Comparison of ENCODE assay signal across 19 cellular contexts in the genomic region with DNA sequence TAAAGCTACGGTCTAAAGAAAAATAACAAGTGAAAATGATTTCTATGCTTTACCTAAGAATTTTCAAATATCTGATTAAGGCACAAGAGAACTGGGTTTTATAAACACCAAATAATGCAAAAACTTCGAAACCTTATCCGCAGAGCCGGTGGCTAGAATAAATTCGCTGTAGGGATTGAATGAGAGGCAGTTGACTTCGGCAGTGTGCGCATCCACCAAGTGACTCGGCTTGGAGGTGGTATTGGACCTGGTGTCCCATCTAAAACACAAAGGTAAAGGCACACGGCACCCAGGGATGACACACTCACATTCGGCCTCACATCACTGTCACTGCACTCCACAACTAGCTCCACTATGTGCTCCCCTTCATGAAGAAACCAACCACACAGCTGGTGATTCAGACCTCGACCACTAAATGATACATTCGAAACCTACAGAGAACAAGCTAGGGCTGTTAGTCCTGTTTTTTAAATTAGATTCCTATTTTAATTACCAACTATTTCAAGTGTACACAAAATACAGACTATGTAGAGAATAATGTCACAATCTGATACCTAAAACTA. TPM values are rescaled to one million over a fixed set of nuclear protein-coding genes. Genes with fewer than 3 reads are reported as not detected.
A peak's percentile ranks its signal among the peaks of the same experiment; 100 is the strongest.
DNase-seq lines count a peak whose midpoint lies in the region; FAIRE-seq and TF ChIP-seq lines count a peak whose summit lies in the region.
"Had no signal": no experiment of that assay in that cellular context is flagged by ENCODE, and none has a peak within 500 bp of the region (broad histone marks: within the 10 kb centered on the region; RNA-seq: fewer than 3 reads in every experiment).

No MANE protein-coding gene starts in this region.

- H3K27me3 ChIP-seq in breast epithelium, result peaks cover 0 to 30% of the 10 kb centered on the region in 2 donors
- no peaks in the 10 kb centered on the region for H3K27me3 ChIP-seq in H9 (ENCODE audit: insufficient read depth, low read length)
- no peaks in the 10 kb centered on the region for H3K27me3 ChIP-seq in H1 (replicated peaks in 1 of 4; ENCODE audit: control insufficient read depth in 3 of 4, extremely low read depth in 1 of 4, insufficient read depth in 3 of 4, low read length in 3 of 4)

- H2BK12ac ChIP-seq in H9 (ENCODE audit: insufficient read length, low read depth, low read length) (no peak overlapping the region), H1 (ENCODE audit: low read depth, low read length) (no peak overlapping the region)

- H2BK5ac ChIP-seq in H9 (ENCODE audit: insufficient read length, low read length), result no peak overlapping the region
- no peak overlapping the region for H2BK5ac ChIP-seq in H1 (ENCODE audit: low read depth, low read length)

- no peaks in the 10 kb centered on the region for H3K79me2 ChIP-seq in H9 (ENCODE audit: insufficient read depth, low read length)
- peaks cover 0 to 17% of the 10 kb centered on the region in 2 experiments; a peak in 2 of 4 replicates for H3K79me2 ChIP-seq in H1 (ENCODE audit: control insufficient read depth in 1 of 2, insufficient read depth in 2 of 2, low read length in 2 of 2)

- H3K27ac ChIP-seq in breast epithelium, result no peak overlapping the region
- no peak overlapping the region for H3K27ac ChIP-seq in H9 (ENCODE audit: insufficient read length, low read depth, low read length)
- H3K27ac ChIP-seq in H1 (ENCODE audit: low read depth, low read length), result no peak overlapping the region
- H3K27ac ChIP-seq: prostate gland, RWPE1, tibial nerve had no signal

- no peak overlapping the region for H4K5ac ChIP-seq in H9 (ENCODE audit: insufficient read length, low read depth, low read length)
- H4K5ac ChIP-seq in H1 (ENCODE audit: insufficient read length, low read depth, low read length), result no peak overlapping the region

- H2AK5ac ChIP-seq in H9 (ENCODE audit: insufficient read length, low read length), result no peak overlapping the region
- no peak overlapping the region for H2AK5ac ChIP-seq in H1 (ENCODE audit: low read depth, low read length)

- no peak overlapping the region for H3K14ac ChIP-seq in H9 (ENCODE audit: insufficient read depth, low read length)
- no peak overlapping the region for H3K14ac ChIP-seq in H1 (ENCODE audit: insufficient read length)

- CTCF ChIA-PET in MCF 10A (lab: Yijun Ruan, JAX), result interaction anchor here (1.0 kb wide), 1 partner anchor 194 kb away, joined by 3 read pairs; no protein-coding TSS in a partner anchor
- CTCF ChIA-PET in H1 (lab: Charles Lee; ENCODE audit: partially characterized antibody), result interaction anchor here (1.6 kb wide), 1 partner anchor 15 kb away, joined by 4 read pairs; no protein-coding TSS in a partner anchor

- POLR2A ChIA-PET in MCF 10A (lab: Yijun Ruan, JAX) (interaction anchor here (0.8 kb wide), 1 partner anchor 10 kb away, joined by 3 read pairs; no protein-coding TSS in a partner anchor), H1 (lab: Charles Lee; ENCODE audit: partially characterized antibody) (interaction anchor here (0.6 to 1.6 kb wide), 2 partner anchors 8 to 13 kb away, joined by 4 read pairs; no protein-coding TSS in a partner anchor)

- H2BK20ac ChIP-seq in H9 (ENCODE audit: low read depth, low read length, poor library complexity, severe bottlenecking) (no peak overlapping the region), H1 (ENCODE audit: low read length) (no peak overlapping the region)

- intact Hi-C loops in MCF 10A (cut with micrococcal nuclease) (no loop called here), breast epithelium (cut with DNase I; ENCODE audit: low total_unique reads) (no loop called here)

- H3T11ph ChIP-seq in H9 (ENCODE audit: low read length), result no peak overlapping the region

- H4K8ac ChIP-seq in H9 (replicated peaks; ENCODE audit: insufficient read length, low read depth, low read length) (no peak overlapping the region), H1 (ENCODE audit: extremely low read depth, insufficient read depth, low read length) (no peak overlapping the region)

- peaks cover 72% of the 10 kb centered on the region for H3K36me3 Mint-ChIP-seq in MCF 10A (ENCODE audit: insufficient read depth, unreplicated experiment)
- H3K36me3 Mint-ChIP-seq in H9 (ENCODE audit: insufficient read depth in 1 of 3, low read depth in 3 of 3), result peaks cover 71 to 97% (median 93%) of the 10 kb centered on the region in 3 experiments
- peaks cover 68% of the 10 kb centered on the region for H3K36me3 Mint-ChIP-seq in stimulated activated naive CD8-positive, alpha-beta T cell treated with anti-CD3 and anti-CD28 coated beads, Interleukin-15, Interleukin-2, amounts not matched to agents 100 ng/mL and 50 ng/mL, for 24 hours (ENCODE audit: low read depth)

- no peak overlapping the region for H3K27ac Mint-ChIP-seq in MCF 10A (ENCODE audit: low read depth, unreplicated experiment)
- H3K27ac Mint-ChIP-seq in H9, result peak overlapping the region; percentile 11 to 74 (median 45); a peak in 3 of 7 replicates
- peak overlapping the region; percentile 52 for H3K27ac Mint-ChIP-seq in stimulated activated naive CD8-positive, alpha-beta T cell treated with anti-CD3 and anti-CD28 coated beads, Interleukin-15, Interleukin-2, amounts not matched to agents 100 ng/mL and 50 ng/mL, for 24 hours

- no peak overlapping the region for H3K4ac ChIP-seq in H9 (ENCODE audit: low read depth, low read length)
- H3K4ac ChIP-seq in H1 (replicated peaks; ENCODE audit: insufficient read length, low read depth, low read length), result no peak overlapping the region

- H3K9me3 ChIP-seq in breast epithelium, result no peaks in the 10 kb centered on the region
- H3K9me3 ChIP-seq in H9 (ENCODE audit: control insufficient read depth, low read depth, low read length), result no peaks in the 10 kb centered on the region
- H3K9me3 ChIP-seq in H1 (ENCODE audit: insufficient read depth in 2 of 2, low read depth in 1 of 2, low read length in 1 of 2), result no peaks in the 10 kb centered on the region
- H3K9me3 ChIP-seq: prostate gland, tibial nerve had no signal

- no peaks in the 10 kb centered on the region for H3K4me1 ChIP-seq in breast epithelium
- H3K4me1 ChIP-seq in H9 (ENCODE audit: insufficient read depth, low read length), result no peaks in the 10 kb centered on the region
- H3K4me1 ChIP-seq in H1 (replicated peaks in 1 of 4; ENCODE audit: control insufficient read depth in 3 of 4, insufficient read depth in 4 of 4, low read length in 3 of 4), result no peaks in the 10 kb centered on the region
- H3K4me1 ChIP-seq: prostate gland, tibial nerve had no signal

- H3K79me1 ChIP-seq in H9 (ENCODE audit: insufficient read depth, low read depth, low read length, poor library complexity, severe bottlenecking) (peaks cover 3% of the 10 kb centered on the region), H1 (ENCODE audit: low read depth, low read length) (no peaks in the 10 kb centered on the region)

- H3K18ac ChIP-seq in H9 (ENCODE audit: insufficient read length, low read depth, low read length) (no peak overlapping the region), H1 (ENCODE audit: extremely low read depth, low read length) (no peak overlapping the region)

- H3K4me1 Mint-ChIP-seq in MCF 10A (ENCODE audit: insufficient read depth, unreplicated experiment), result no peaks in the 10 kb centered on the region
- peaks cover 3 to 4% of the 10 kb centered on the region in 2 experiments; a peak in 2 of 4 replicates for H3K4me1 Mint-ChIP-seq in H9
- peaks cover 59% of the 10 kb centered on the region for H3K4me1 Mint-ChIP-seq in stimulated activated naive CD8-positive, alpha-beta T cell treated with anti-CD3 and anti-CD28 coated beads, Interleukin-15, Interleukin-2, amounts not matched to agents 100 ng/mL and 50 ng/mL, for 24 hours (ENCODE audit: low read depth)

- H2AFZ ChIP-seq in H9 (ENCODE audit: low read length), result no peak overlapping the region
- H2AFZ ChIP-seq in H1 (ENCODE audit: low read length), result no peak overlapping the region

- H3K4me3 ChIP-seq in breast epithelium, result no peak overlapping the region
- H3K4me3 ChIP-seq in H1 (ENCODE audit: extremely low read depth in 1 of 4, insufficient read depth in 2 of 4, low read depth in 3 of 4, low read length in 4 of 4), result no peak overlapping the region
- H3K4me3 ChIP-seq: prostate gland, tibial nerve had no signal

- H3K56ac ChIP-seq in H9 (ENCODE audit: insufficient read length, low read depth, low read length) (no peak overlapping the region), H1 (replicated peaks; ENCODE audit: insufficient read length, low read depth, low read length) (no peak overlapping the region)

- no peak overlapping the region for H3K4me2 ChIP-seq in H9 (ENCODE audit: insufficient read depth, insufficient read length, low read length)
- no peak overlapping the region for H3K4me2 ChIP-seq in H1 (ENCODE audit: insufficient read depth in 1 of 2, low read depth in 2 of 2, low read length in 2 of 2)

- DNase-seq in MCF 10A (ENCODE audit: unreplicated experiment) (no peak), breast epithelium (ENCODE audit: low spot score in 2 of 2) (no peak), H9 (no peak), H1 (ENCODE audit: low read depth in 1 of 2, low spot score in 2 of 2) (no peak), NCI-H1417 (lab: John Stamatoyannopoulos, UW) (no peak), SHP77 (lab: John Stamatoyannopoulos, UW) (no peak)
- DNase-seq: activated gamma-delta T cell treated with Interleukin-2 at 50 U/mL for 16 hours; CD8-positive, alpha-beta memory T cell; left cardiac atrium; NCI-H1417 treated with DMSO at 0.1 percent for 48 hours; NCI-H2107; NCI-H526; stimulated activated CD4-positive, alpha-beta T cell treated with anti-CD3 and anti-CD28 coated beads, Interleukin-1b, Interleukin-23, amount 100 ng/mL, for 48 hours; stimulated activated naive CD4-positive, alpha-beta T cell treated with Interleukin-2 at 50 U/mL for 16 hours; T1000 had no signal

- H4K20me1 ChIP-seq in H9 (ENCODE audit: control insufficient read depth, insufficient read depth, insufficient read length), result no peaks in the 10 kb centered on the region
- peaks cover 0 to 5% of the 10 kb centered on the region in 2 experiments for H4K20me1 ChIP-seq in H1 (replicated peaks in 1 of 2; ENCODE audit: control insufficient read depth in 1 of 2, insufficient read depth in 2 of 2, low read length in 2 of 2)

- H3K4me3 Mint-ChIP-seq in MCF 10A (ENCODE audit: unreplicated experiment), result no peak overlapping the region
- H3K4me3 Mint-ChIP-seq in H9, result no peak overlapping the region
- H3K4me3 Mint-ChIP-seq in stimulated activated naive CD8-positive, alpha-beta T cell treated with anti-CD3 and anti-CD28 coated beads, Interleukin-15, Interleukin-2, amounts not matched to agents 100 ng/mL and 50 ng/mL, for 24 hours, result no peak overlapping the region
- H3K4me3 Mint-ChIP-seq: CD8-positive, alpha-beta memory T cell had no signal

- TF ChIP-seq POLR2A in breast epithelium (IDR thresholded peaks at IDR 0.05), result no peak
- no peak for TF ChIP-seq POLR2A in H1 (IDR thresholded peaks at IDR 0.05; ENCODE audit: control extremely low read depth in 1 of 2, low read depth in 2 of 2, low read length in 2 of 2)

- no peak for TF ChIP-seq CTCF in MCF 10A (IDR thresholded peaks at IDR 0.05; ENCODE audit: unreplicated experiment)
- TF ChIP-seq CTCF in breast epithelium (IDR thresholded peaks at IDR 0.05), result no peak
- TF ChIP-seq CTCF in H9 (conservative IDR thresholded peaks at IDR 0.05), result no peak
- TF ChIP-seq CTCF in H1 (IDR thresholded peaks at IDR 0.05; ENCODE audit: control extremely low read depth in 1 of 3, insufficient read depth in 1 of 3, low read depth in 1 of 3, low read length in 3 of 3), result no peak

- no peaks in the 10 kb centered on the region for H3K36me3 ChIP-seq in breast epithelium
- H3K36me3 ChIP-seq in H1 (ENCODE audit: control insufficient read depth in 2 of 4, insufficient read depth in 4 of 4, low read length in 3 of 4), result peaks cover 4 to 70% (median 36%) of the 10 kb centered on the region in 4 experiments; a peak in 7 of 8 replicates
- H3K36me3 ChIP-seq: prostate gland had no signal

- no peak overlapping the region for H3K23ac ChIP-seq in H9 (ENCODE audit: insufficient read length, low read depth, low read length)
- no peak overlapping the region for H3K23ac ChIP-seq in H1 (ENCODE audit: insufficient read length)

- peak; percentile 65 for FAIRE-seq in H1 (lab: Jason Lieb, UNC)

- no peak for TF ChIP-seq RAD21 in H1 (IDR thresholded peaks at IDR 0.05 in 1 of 2, conservative IDR thresholded peaks at IDR 0.05 in 1 of 2; ENCODE audit: low read depth in 2 of 2, low read length in 2 of 2)

- H4K91ac ChIP-seq in H9 (ENCODE audit: insufficient read length, low read depth, low read length) (no peak overlapping the region), H1 (replicated peaks; ENCODE audit: insufficient read length, low read length) (no peak overlapping the region)

- H3K9ac ChIP-seq in H9 (ENCODE audit: extremely low read depth, insufficient read length, low read length) (no peak overlapping the region), H1 (replicated peaks in 1 of 4; ENCODE audit: extremely low read depth in 1 of 4, low read depth in 3 of 4, low read length in 3 of 4) (no peak overlapping the region)

- H3K27me3 Mint-ChIP-seq in MCF 10A (ENCODE audit: insufficient read depth, unreplicated experiment), result no peaks in the 10 kb centered on the region
- no peaks in the 10 kb centered on the region for H3K27me3 Mint-ChIP-seq in H9 (ENCODE audit: low read depth)
- no peaks in the 10 kb centered on the region for H3K27me3 Mint-ChIP-seq in stimulated activated naive CD8-positive, alpha-beta T cell treated with anti-CD3 and anti-CD28 coated beads, Interleukin-15, Interleukin-2, amounts not matched to agents 100 ng/mL and 50 ng/mL, for 24 hours
- H3K27me3 Mint-ChIP-seq: CD8-positive, alpha-beta memory T cell had no signal

- no peak overlapping the region for H2BK15ac ChIP-seq in H9 (ENCODE audit: low read depth, low read length)
- H2BK15ac ChIP-seq in H1 (ENCODE audit: low read length), result no peak overlapping the region

- no CpG with 5 or more reads among the region's 12 CpGs for WGBS in H9 (ENCODE audit: extremely low coverage, insufficient read length, low lambda C conversion rate)
- WGBS in H1 (ENCODE audit: extremely low coverage in 1 of 2, insufficient coverage in 1 of 2, insufficient read length in 1 of 2, insufficient replicate concordance in 2 of 2, low coverage in 1 of 2, low lambda C conversion rate in 2 of 2, missing lambda C conversion rate in 1 of 2), 2 experiments, result 94% methylated on average over 12 of the region's 12 CpGs; no CpG with 5 or more reads in 1 of the 2 experiments

- TF ChIP-seq EP300 in H1 (IDR thresholded peaks at IDR 0.05; ENCODE audit: borderline replicate concordance in 1 of 2, low read depth in 2 of 2, low read length in 2 of 2), result no peak

- H3K9me3 Mint-ChIP-seq in MCF 10A (ENCODE audit: unreplicated experiment) (no peaks in the 10 kb centered on the region), H9 (peaks cover 3% of the 10 kb centered on the region in 2 experiments; a peak in 3 of 5 replicates)
- H3K9me3 Mint-ChIP-seq in stimulated activated naive CD8-positive, alpha-beta T cell treated with anti-CD3 and anti-CD28 coated beads, Interleukin-15, Interleukin-2, amounts not matched to agents 100 ng/mL and 50 ng/mL, for 24 hours, result no peaks in the 10 kb centered on the region
- H3K9me3 Mint-ChIP-seq: CD8-positive, alpha-beta memory T cell had no signal

- H3K23me2 ChIP-seq in H9 (ENCODE audit: insufficient read length, low read depth, low read length, poor library complexity, severe bottlenecking) (no peaks in the 10 kb centered on the region), H1 (ENCODE audit: low read depth, low read length) (no peaks in the 10 kb centered on the region)

- H2BK120ac ChIP-seq in H9 (ENCODE audit: low read depth, low read length, poor library complexity, severe bottlenecking) (no peak overlapping the region), H1 (replicated peaks; ENCODE audit: low read depth, low read length) (no peak overlapping the region)

- BruUV-seq in MCF 10A (replicated peaks; lab: Mats Ljungman, UMichigan), result TSS peak; percentile 23

RNA-seq across cellular contexts. Expression of a gene that starts 17.5 kb away (rescaled TPM):
- total RNA-seq in MCF 10A (2022) (81.9 and 95.2 TPM in 2 replicates), breast epithelium (10 to 100 TPM; 79.3 to 89.5 (median 86.4) TPM), H9 (2021) (239 and 249 TPM in 2 replicates)
- 124 and 138 TPM in 2 replicates for total RNA-seq in H1 (2021; fragmentation: NEBNext Ultra II Directional; extraction: Animal tissue kit (Norgen Biotek cat#: 25700))
- polyA plus RNA-seq in H1 (2011; rRNA removed), result 77.8 and 107 TPM in 2 replicates
- polyA plus RNA-seq in H1 (2011; cell fraction: cytosol; rRNA removed), result 124 TPM
- 70.7 TPM for polyA plus RNA-seq in H1 (2011; cell fraction: nucleus; rRNA removed)
- 118 to 129 TPM (median 124 TPM) in 4 replicates for polyA plus RNA-seq in H1 (2012, experiment 1 of 2)
- 16.0 TPM for polyA plus RNA-seq in H1 (2012, experiment 2 of 2)
- 122 TPM for polyA plus RNA-seq in H1 (2013, experiment 1 of 2)
- 120 TPM for polyA plus RNA-seq in H1 (2013, experiment 2 of 2)
- 138 and 155 TPM in 2 replicates for polyA minus RNA-seq in H1 (2011; rRNA and poly(A)+ RNA removed)
- polyA minus RNA-seq in H1 (2011; cell fraction: cytosol; rRNA and poly(A)+ RNA removed), result 63.1 TPM
- 61.8 TPM for polyA minus RNA-seq in H1 (2011; cell fraction: nucleus; rRNA and poly(A)+ RNA removed)
